Comparison of ENCODE assay signal across 11 cellular contexts in the genomic region with DNA sequence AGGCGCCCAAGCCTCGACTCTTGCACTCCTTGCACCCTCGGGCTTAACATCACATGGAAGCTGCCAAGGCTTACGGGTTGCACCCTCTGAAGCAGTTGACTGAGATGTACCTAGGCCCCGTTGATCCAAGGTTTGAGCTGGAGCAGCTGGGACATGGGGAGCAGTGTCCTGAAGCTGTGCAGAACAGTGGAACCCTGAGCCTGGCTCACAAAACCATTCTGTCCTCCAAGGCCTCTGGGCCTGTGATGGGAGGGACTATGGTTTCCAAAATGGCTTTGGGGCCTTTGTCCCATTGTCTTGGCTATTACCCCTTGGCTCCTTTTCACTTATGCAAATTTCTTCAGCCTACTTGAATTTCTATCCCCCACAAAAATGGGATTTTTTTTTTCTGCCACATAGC.
"Had no signal": no experiment of that assay in that cellular context is flagged by ENCODE, and none has a peak within 500 bp of the region (broad histone marks: within the 10 kb centered on the region; RNA-seq: fewer than 3 reads in every experiment).

No MANE protein-coding gene starts in this region.

- H3K4me3 Mint-ChIP-seq: GM23338, H9, HFFc6 had no signal

- H3K27ac ChIP-seq: GM23248 had no signal

- H3K4me2 ChIP-seq: GM23338 had no signal

- DNase-seq: GM23248, GOT3, H7, H9, HCEC 1CT, HFFc6 had no signal

- H3K27ac Mint-ChIP-seq: GM23338, H9, HFFc6 had no signal

- ATAC-seq: GM23338, HCT116 had no signal

- H3K4me1 Mint-ChIP-seq: GM23338, H9 had no signal

- H3K9ac ChIP-seq: GM23248 had no signal

- FAIRE-seq: H1, H54 had no signal

- H3K4me3 ChIP-seq: GM23248, GM23338, HAP-1 had no signal

- H3K36me3 ChIP-seq: HAP-1 had no signal
